Comparison of ENCODE assay signal across 1 cellular context in genomic region chrX:108177321-108177990, GRCh38.
TF ChIP-seq lines count a peak whose summit lies in the region.

No MANE protein-coding gene starts in this region.

TF ChIP-seq in GM23338, 12 proteins besides CTCF, POLR2A, EP300 and RAD21 (continued from another document):
- TF ChIP-seq ZNF462 (CRISPR knock-in tag; IDR thresholded peaks at IDR 0.05): peak; percentile 43; the same call in 1 of the 2 replicates
TF ChIP-seq in GM23338: peak in this region for 1.
